Comparison of ENCODE assay signal across 16 cellular contexts in genomic region chrX:56314334-56314733, GRCh38.
DNase-seq lines count a peak whose midpoint lies in the region; ATAC-seq lines count a peak whose summit lies in the region.
"Had no signal": no experiment of that assay in that cellular context is flagged by ENCODE, and none has a peak within 500 bp of the region (broad histone marks: within the 10 kb centered on the region; RNA-seq: fewer than 3 reads in every experiment).

No MANE protein-coding gene starts in this region.

- no peaks in the 10 kb centered on the region for H3K9me3 Mint-ChIP-seq in activated T-cell treated with anti-CD3 and anti-CD28 coated beads, Interleukin-2, amount 50 U/mL, for 4 hours
- H3K9me3 Mint-ChIP-seq in activated naive CD4-positive, alpha-beta T cell treated with anti-CD3 and anti-CD28 coated beads, Interleukin-2, amount 50 U/mL, for 24 hours = no peaks in the 10 kb centered on the region
- no peaks in the 10 kb centered on the region for H3K9me3 Mint-ChIP-seq in stimulated activated effector memory CD8-positive, alpha-beta T cell treated with anti-CD3 and anti-CD28 coated beads, Interleukin-12 subunit alpha, Interleukin-12 subunit beta, amount 100 ng/mL, for 72 hours
- H3K9me3 Mint-ChIP-seq: stimulated activated memory B cell treated with anti-CD40 and anti-IgM and Interleukin-4, amounts not matched to agents 10 μg/mL and 1 μg/mL and 100 μg/mL, for 72 hours had no signal

- H3K27me3 Mint-ChIP-seq in activated T-cell treated with anti-CD3 and anti-CD28 coated beads, Interleukin-2, amount 50 U/mL, for 4 hours (ENCODE audit: low read depth) = no peaks in the 10 kb centered on the region
- no peaks in the 10 kb centered on the region for H3K27me3 Mint-ChIP-seq in activated naive CD4-positive, alpha-beta T cell treated with anti-CD3 and anti-CD28 coated beads, Interleukin-2, amount 50 U/mL, for 24 hours
- H3K27me3 Mint-ChIP-seq: stimulated activated memory B cell treated with anti-CD40 and anti-IgM and Interleukin-4, amounts not matched to agents 10 μg/mL and 1 μg/mL and 100 μg/mL, for 72 hours had no signal

- DNase-seq in activated T-cell treated with anti-CD3 and anti-CD28 coated beads, Interleukin-2, amount 50 U/mL, for 4 hours = no peak
- DNase-seq in activated T-cell treated with anti-CD3 and anti-CD28 coated beads for 4 hours = no peak
- peak; percentile 85 for DNase-seq in OCI-M1 (lab: John Stamatoyannopoulos, UW)
- no peak for DNase-seq in stimulated activated effector memory CD8-positive, alpha-beta T cell treated with anti-CD3 and anti-CD28 coated beads, Interleukin-12 subunit alpha, Interleukin-12 subunit beta, amount 100 ng/mL, for 72 hours (ENCODE audit: low spot score in 2 of 2)
- DNase-seq in posterior cingulate gyrus = no peak
- DNase-seq in DMS 273 treated with DMSO at 0.1 percent for 48 hours (lab: John Stamatoyannopoulos, UW) = no peak
- no peak for DNase-seq in foreskin melanocyte
- DNase-seq: activated CD4-positive, alpha-beta T cell treated with anti-CD3 and anti-CD28 coated beads, Interleukin-2, amount 50 U/mL, for 1 hour; activated effector memory CD4-positive, alpha-beta T cell treated with Interleukin-2 at 50 U/mL for 16 hours; body of pancreas; dermis blood vessel endothelial cell; NCI-H1436 treated with DMSO at 0.1 percent for 48 hours; SHP77 treated with DMSO at 0.1 percent for 48 hours; upper lobe of right lung had no signal

- peaks cover 3% of the 10 kb centered on the region for H3K4me1 Mint-ChIP-seq in activated T-cell treated with anti-CD3 and anti-CD28 coated beads, Interleukin-2, amount 50 U/mL, for 4 hours (ENCODE audit: low read depth)
- peaks cover 8% of the 10 kb centered on the region for H3K4me1 Mint-ChIP-seq in activated naive CD4-positive, alpha-beta T cell treated with anti-CD3 and anti-CD28 coated beads, Interleukin-2, amount 50 U/mL, for 24 hours
- H3K4me1 Mint-ChIP-seq in stimulated activated effector memory CD8-positive, alpha-beta T cell treated with anti-CD3 and anti-CD28 coated beads, Interleukin-12 subunit alpha, Interleukin-12 subunit beta, amount 100 ng/mL, for 72 hours = no peaks in the 10 kb centered on the region
- H3K4me1 Mint-ChIP-seq: stimulated activated memory B cell treated with anti-CD40 and anti-IgM and Interleukin-4, amounts not matched to agents 10 μg/mL and 1 μg/mL and 100 μg/mL, for 72 hours had no signal

- intact Hi-C loops in posterior cingulate gyrus (cut with DNase I) = no loop called here

- peak overlapping the region; percentile 31 for H3K4me3 Mint-ChIP-seq in activated T-cell treated with anti-CD3 and anti-CD28 coated beads, Interleukin-2, amount 50 U/mL, for 4 hours
- peak overlapping the region; percentile 59 for H3K4me3 Mint-ChIP-seq in activated naive CD4-positive, alpha-beta T cell treated with anti-CD3 and anti-CD28 coated beads, Interleukin-2, amount 50 U/mL, for 24 hours
- no peak overlapping the region for H3K4me3 Mint-ChIP-seq in stimulated activated effector memory CD8-positive, alpha-beta T cell treated with anti-CD3 and anti-CD28 coated beads, Interleukin-12 subunit alpha, Interleukin-12 subunit beta, amount 100 ng/mL, for 72 hours
- H3K4me3 Mint-ChIP-seq: stimulated activated memory B cell treated with anti-CD40 and anti-IgM and Interleukin-4, amounts not matched to agents 10 μg/mL and 1 μg/mL and 100 μg/mL, for 72 hours had no signal

- H3K36me3 Mint-ChIP-seq in activated T-cell treated with anti-CD3 and anti-CD28 coated beads, Interleukin-2, amount 50 U/mL, for 4 hours (ENCODE audit: insufficient read depth) = no peaks in the 10 kb centered on the region
- H3K36me3 Mint-ChIP-seq in activated naive CD4-positive, alpha-beta T cell treated with anti-CD3 and anti-CD28 coated beads, Interleukin-2, amount 50 U/mL, for 24 hours = peaks cover 4% of the 10 kb centered on the region
- H3K36me3 Mint-ChIP-seq in stimulated activated effector memory CD8-positive, alpha-beta T cell treated with anti-CD3 and anti-CD28 coated beads, Interleukin-12 subunit alpha, Interleukin-12 subunit beta, amount 100 ng/mL, for 72 hours = no peaks in the 10 kb centered on the region

- H3K27ac Mint-ChIP-seq in activated naive CD4-positive, alpha-beta T cell treated with anti-CD3 and anti-CD28 coated beads, Interleukin-2, amount 50 U/mL, for 24 hours = peak overlapping the region; percentile 11
- no peak overlapping the region for H3K27ac Mint-ChIP-seq in stimulated activated effector memory CD8-positive, alpha-beta T cell treated with anti-CD3 and anti-CD28 coated beads, Interleukin-12 subunit alpha, Interleukin-12 subunit beta, amount 100 ng/mL, for 72 hours
- H3K27ac Mint-ChIP-seq: stimulated activated memory B cell treated with anti-CD40 and anti-IgM and Interleukin-4, amounts not matched to agents 10 μg/mL and 1 μg/mL and 100 μg/mL, for 72 hours had no signal

- ATAC-seq in activated T-cell treated with anti-CD3 and anti-CD28 coated beads, Interleukin-2, amount 50 U/mL, for 4 hours = no peak
- peak; percentile 31 for ATAC-seq in stimulated activated effector memory CD8-positive, alpha-beta T cell treated with anti-CD3 and anti-CD28 coated beads, Interleukin-12 subunit alpha, Interleukin-12 subunit beta, amount 100 ng/mL, for 72 hours
- ATAC-seq: body of pancreas; stimulated activated memory B cell treated with anti-CD40 and anti-IgM and Interleukin-4, amounts not matched to agents 10 μg/mL and 1 μg/mL and 100 μg/mL, for 72 hours; upper lobe of right lung had no signal
